9 cellular contexts compared by ENCODE assay signal in the genomic region with DNA sequence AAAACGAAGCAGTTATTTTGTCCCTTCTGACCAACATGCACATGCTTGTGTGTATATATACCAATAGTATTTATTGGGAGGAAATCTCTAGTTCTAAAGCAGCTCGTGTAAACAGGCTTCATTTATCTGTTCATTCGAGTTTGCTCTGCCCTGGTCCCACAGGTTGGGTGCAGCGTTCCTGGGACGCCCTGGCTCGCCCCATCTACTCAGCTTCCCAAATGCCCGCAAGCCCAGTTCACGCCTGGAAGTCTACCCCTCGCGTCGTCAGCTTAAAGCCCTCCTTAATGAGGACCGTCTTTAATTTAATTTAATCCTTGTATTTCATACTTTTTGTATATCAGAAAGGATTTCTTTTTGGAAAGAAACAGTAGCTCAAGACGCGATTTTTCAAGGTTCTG. TPM values are rescaled to one million over a fixed set of nuclear protein-coding genes. Genes with fewer than 3 reads are reported as not detected.
DNase-seq lines count a peak whose midpoint lies in the region; ATAC-seq, FAIRE-seq and TF ChIP-seq lines count a peak whose summit lies in the region.
"Had no signal": no experiment of that assay in that cellular context is flagged by ENCODE, and none has a peak within 500 bp of the region (broad histone marks: within the 10 kb centered on the region; RNA-seq: fewer than 3 reads in every experiment).

No MANE protein-coding gene starts in this region.

- H3K36me3 Mint-ChIP-seq in CD14-positive monocyte, result peaks cover 14 to 19% of the 10 kb centered on the region in 2 donors

- no peak for TF ChIP-seq EP300 in neural cell (conservative IDR thresholded peaks at IDR 0.05; ENCODE audit: poor library complexity, severe bottlenecking)

- intact Hi-C loops in CD14-positive monocyte (cut with micrococcal nuclease), result no loop called here

- H3K4me2 ChIP-seq in neural cell (ENCODE audit: low read length), result no peak overlapping the region

- no peak overlapping the region for H3K27ac ChIP-seq in esophagus (ENCODE audit: low read depth in 2 of 2, low read length in 1 of 2)
- no peak overlapping the region for H3K27ac ChIP-seq in neural cell (ENCODE audit: low read length)
- H3K27ac ChIP-seq: neutrophil had no signal

- no peaks in the 10 kb centered on the region for H3K9me2 ChIP-seq in neural cell (ENCODE audit: insufficient read depth, low read length)

- no peak for TF ChIP-seq RAD21 in neural cell (conservative IDR thresholded peaks at IDR 0.05)

- H3K4me1 Mint-ChIP-seq in CD14-positive monocyte, result peaks cover 23% of the 10 kb centered on the region

- H3K27me3 Mint-ChIP-seq in CD14-positive monocyte (ENCODE audit: low read depth in 3 of 3), result peaks cover 27 to 44% (median 33%) of the 10 kb centered on the region in 3 donors

- TF ChIP-seq CTCF in CD14-positive monocyte (IDR thresholded peaks at IDR 0.05) (no peak), neural cell (IDR thresholded peaks at IDR 0.05; ENCODE audit: poor library complexity, severe bottlenecking) (no peak)

- H3K4me3 ChIP-seq in NT2/D1 (ENCODE audit: insufficient read length, low read depth), result no peak overlapping the region
- H3K4me3 ChIP-seq in esophagus (ENCODE audit: low read depth in 1 of 2, low read length in 2 of 2), result peak overlapping the region; percentile 53 to 56
- peak overlapping the region; percentile 64 for H3K4me3 ChIP-seq in neural cell (ENCODE audit: low read length)

- TF ChIP-seq POLR2A in H54 (IDR thresholded peaks at IDR 0.05; ENCODE audit: low read depth, low read length), result no peak

- H3K27ac Mint-ChIP-seq in CD14-positive monocyte, result no peak overlapping the region

- 6% methylated on average over 14 of the region's 14 CpGs for WGBS in esophagus, 2 donors

- no peaks in the 10 kb centered on the region for H3K79me2 ChIP-seq in neural cell (replicated peaks; ENCODE audit: insufficient read depth, low read length)

- FAIRE-seq in RCC 7860 (lab: Jason Lieb, UNC), result no peak
- no peak for FAIRE-seq in H54 (lab: Jason Lieb, UNC)

- CTCF ChIA-PET in HEK293T (lab: Yijun Ruan, JAX), result interaction anchor here (0.6 to 1.9 kb wide), 3 partner anchors 45 to 802 kb away, joined by 3 to 11 read pairs (median 4); partner anchors contain the start of gene VPS36

- no peaks in the 10 kb centered on the region for H3K4me1 ChIP-seq in NT2/D1 (ENCODE audit: insufficient read depth, insufficient read length)
- H3K4me1 ChIP-seq in esophagus (ENCODE audit: control insufficient read depth in 2 of 2, insufficient read depth in 2 of 2, low read length in 1 of 2), result peaks cover 0 to 4% of the 10 kb centered on the region in 2 donors

- no peak for ATAC-seq in HG02840 (IDR thresholded peaks at IDR 0.05; ENCODE audit: low FRiP score, unreplicated experiment)

- no peaks in the 10 kb centered on the region for H3F3A ChIP-seq in neural cell (ENCODE audit: insufficient read depth, low read length, poor library complexity, severe bottlenecking)

- peaks cover 0 to 13% (median 6%) of the 10 kb centered on the region in 7 donors for H3K9me3 Mint-ChIP-seq in CD14-positive monocyte

- H3K36me3 ChIP-seq in NT2/D1 (ENCODE audit: insufficient read depth, insufficient read length, low read length) (no peaks in the 10 kb centered on the region), esophagus (ENCODE audit: control insufficient read depth in 2 of 2, insufficient read depth in 2 of 2, low read length in 1 of 2) (no peaks in the 10 kb centered on the region), neural cell (ENCODE audit: insufficient read depth, low read length) (no peaks in the 10 kb centered on the region)
- H3K36me3 ChIP-seq: neutrophil had no signal

- peak overlapping the region; percentile 62 to 86 for H3K4me3 Mint-ChIP-seq in CD14-positive monocyte

- H3K27me3 ChIP-seq in NT2/D1 (ENCODE audit: insufficient read depth, insufficient read length) (peaks cover 20% of the 10 kb centered on the region), esophagus (ENCODE audit: control insufficient read depth in 1 of 2, insufficient read depth in 2 of 2, low read length in 2 of 2) (no peaks in the 10 kb centered on the region), neural cell (ENCODE audit: insufficient read depth, low read depth, low read length) (peaks cover 29% of the 10 kb centered on the region)

- H4K20me1 ChIP-seq in neural cell (ENCODE audit: insufficient read depth), result no peaks in the 10 kb centered on the region

- POLR2A ChIA-PET in HEK293T (lab: Yijun Ruan, JAX), result no interaction called here

- H2AFZ ChIP-seq in neural cell (ENCODE audit: low read depth, low read length), result no peak overlapping the region

- DNase-seq in CD14-positive monocyte (ENCODE audit: low spot score), result no peak
- DNase-seq in NT2/D1 (ENCODE audit: low read depth, low spot score), result no peak
- no peak for DNase-seq in RCC 7860 (ENCODE audit: low spot score)
- DNase-seq in HEK293T (ENCODE audit: extremely low spot score), result no peak
- no peak for DNase-seq in H54 (ENCODE audit: insufficient read length, low spot score)

- H3K9ac ChIP-seq in NT2/D1 (ENCODE audit: insufficient read length, low read depth) (peak overlapping the region; percentile 32), neural cell (ENCODE audit: low read length) (no peak overlapping the region)

- H3K9me3 ChIP-seq in NT2/D1 (ENCODE audit: insufficient read depth, low read length) (no peaks in the 10 kb centered on the region), esophagus (ENCODE audit: control insufficient read depth in 2 of 2, insufficient read depth in 1 of 2, low read depth in 1 of 2, low read length in 1 of 2) (no peaks in the 10 kb centered on the region), neural cell (ENCODE audit: low read length) (no peaks in the 10 kb centered on the region)
- H3K9me3 ChIP-seq: neutrophil had no signal

TF ChIP-seq in neural cell, 6 proteins besides CTCF, POLR2A, EP300 and RAD21 (continues in another document):
- TF ChIP-seq EZH2 (IDR thresholded peaks at IDR 0.05; ENCODE audit: borderline replicate concordance, insufficient read depth, low read length, poor library complexity, severe bottlenecking) (no peak), POLR2AphosphoS5 (IDR thresholded peaks at IDR 0.05) (no peak), MXI1 (conservative IDR thresholded peaks at IDR 0.05; ENCODE audit: poor library complexity, severe bottlenecking) (no peak)

TF ChIP-seq in HEK293T, 16 proteins besides CTCF, POLR2A, EP300 and RAD21:
- TF ChIP-seq BHLHE40 (IDR thresholded peaks at IDR 0.05; ENCODE audit: borderline replicate concordance) (no peak), CTBP1 (IDR thresholded peaks at IDR 0.05; ENCODE audit: borderline replicate concordance) (no peak), ARNT (IDR thresholded peaks at IDR 0.05) (no peak), ELF4 (IDR thresholded peaks at IDR 0.05) (no peak), LEF1 (IDR thresholded peaks at IDR 0.05; ENCODE audit: borderline replicate concordance) (no peak), L3MBTL2 (conservative IDR thresholded peaks at IDR 0.05) (no peak), HDGF (IDR thresholded peaks at IDR 0.05; ENCODE audit: borderline replicate concordance) (no peak), PKNOX1 (IDR thresholded peaks at IDR 0.05) (no peak), FOXM1 (IDR thresholded peaks at IDR 0.05; ENCODE audit: borderline replicate concordance) (no peak), NFRKB (IDR thresholded peaks at IDR 0.05) (no peak)
TF ChIP-seq in HEK293T: peak in this region for 0.

RNA-seq across cellular contexts. Expression of gene THSD1, which starts 0.6 kb away (rescaled TPM):
- polyA plus RNA-seq in CD14-positive monocyte (not detected), esophagus (1 to 10 TPM; 1.4 to 2.0 TPM), neural cell (2.3 and 3.8 TPM in 2 replicates)
- polyA minus RNA-seq in neural cell, result 4.6 and 5.0 TPM in 2 replicates

RNA-seq across cellular contexts. Expression of gene VPS36, which starts 45.1 kb away (rescaled TPM):
- polyA plus RNA-seq in CD14-positive monocyte, result 10 to 100 TPM; 25.2 to 37.0 TPM
- polyA plus RNA-seq in esophagus, result 10 to 100 TPM; 21.5 to 23.4 TPM
- 85.4 and 92.6 TPM in 2 replicates for polyA plus RNA-seq in neural cell
- polyA minus RNA-seq in neural cell, result 78.2 and 100 TPM in 2 replicates

RNA-seq across cellular contexts. Expression of gene CKAP2, which starts 49.9 kb away (rescaled TPM):
- 10 to 100 TPM in 1 of 2 donors, 1 to 10 TPM in 1; 7.8 to 15.7 TPM for polyA plus RNA-seq in CD14-positive monocyte
- polyA plus RNA-seq in esophagus, result 1 to 10 TPM; 5.2 to 8.6 TPM
- 15.9 and 19.1 TPM in 2 replicates for polyA plus RNA-seq in neural cell
- 22.6 and 26.9 TPM in 2 replicates for polyA minus RNA-seq in neural cell
